Comparison of ENCODE assay signal across 8 cellular contexts in genomic region chr2:147045113-147045512, GRCh38.
A peak's percentile ranks its signal among the peaks of the same experiment; 100 is the strongest.
DNase-seq lines count a peak whose midpoint lies in the region; ATAC-seq, FAIRE-seq and TF ChIP-seq lines count a peak whose summit lies in the region.

No MANE protein-coding gene starts in this region.

- DNase-seq in AG08395 (ENCODE audit: low spot score) (peak; percentile 23), GM12891 (ENCODE audit: insufficient read length, low spot score) (peak; percentile 7), ovary (no peak)

- intact Hi-C loops in ovary (cut with DNase I), result no loop called here

- no peak for TF ChIP-seq EP300 in ovary (IDR thresholded peaks at IDR 0.05)

- TF ChIP-seq RAD21 in liver (IDR thresholded peaks at IDR 0.05), result peak; percentile 78 to 79

- H3K4me1 ChIP-seq in liver (ENCODE audit: control insufficient read depth in 4 of 4, insufficient read depth in 4 of 4, low read length in 3 of 4) (no peaks in the 10 kb centered on the region), ovary (ENCODE audit: insufficient read depth) (no peaks in the 10 kb centered on the region)

- H3K9me3 ChIP-seq in liver (ENCODE audit: control insufficient read depth in 4 of 4, low read length in 3 of 4), result no peaks in the 10 kb centered on the region
- H3K9me3 ChIP-seq in ovary, result no peaks in the 10 kb centered on the region

- no peaks in the 10 kb centered on the region for H3K36me3 Mint-ChIP-seq in brain
- H3K36me3 Mint-ChIP-seq in stimulated activated memory B cell treated with anti-CD40 and anti-IgM and Interleukin-4, amounts not matched to agents 10 μg/mL and 1 μg/mL and 100 μg/mL, for 72 hours, result no peaks in the 10 kb centered on the region

- H3K27ac Mint-ChIP-seq in brain, result peak overlapping the region in 4 of 5 experiments; percentile 10 to 39 (median 28)
- H3K27ac Mint-ChIP-seq in stimulated activated memory B cell treated with anti-CD40 and anti-IgM and Interleukin-4, amounts not matched to agents 10 μg/mL and 1 μg/mL and 100 μg/mL, for 72 hours, result no peak overlapping the region

- H3K27me3 ChIP-seq in liver (ENCODE audit: control insufficient read depth in 4 of 4, insufficient read depth in 4 of 4, low read length in 3 of 4), result peaks cover 0 to 3% (median 0%) of the 10 kb centered on the region in 4 donors
- no peaks in the 10 kb centered on the region for H3K27me3 ChIP-seq in ovary

- H3K27ac ChIP-seq in liver (ENCODE audit: low read depth in 1 of 2, low read length in 2 of 2) (no peak overlapping the region), ovary (no peak overlapping the region)

- no peak overlapping the region for H3K4me3 Mint-ChIP-seq in brain
- no peak overlapping the region for H3K4me3 Mint-ChIP-seq in stimulated activated memory B cell treated with anti-CD40 and anti-IgM and Interleukin-4, amounts not matched to agents 10 μg/mL and 1 μg/mL and 100 μg/mL, for 72 hours

- H3K36me3 ChIP-seq in liver (ENCODE audit: control insufficient read depth in 4 of 4, insufficient read depth in 3 of 4, low read depth in 1 of 4, low read length in 3 of 4) (no peaks in the 10 kb centered on the region), ovary (no peaks in the 10 kb centered on the region)

- H3K9ac ChIP-seq in liver (ENCODE audit: low read depth in 1 of 2, low read length in 2 of 2), result no peak overlapping the region

- 29% methylated on average over 2 of the region's 2 CpGs for WGBS in liver
- WGBS in ovary, 3 donors, result 60 to 79% (median 78%) methylated on average over 2 of the region's 2 CpGs

- FAIRE-seq in GM12891 (lab: Jason Lieb, UNC), result peak; percentile 23

- TF ChIP-seq POLR2A in GM12891 (IDR thresholded peaks at IDR 0.05; ENCODE audit: low read depth, low read length) (no peak), ovary (IDR thresholded peaks at IDR 0.05) (no peak)

- TF ChIP-seq CTCF in brain (conservative IDR thresholded peaks at IDR 0.05) (peak; percentile 57 to 76), liver (IDR thresholded peaks at IDR 0.05; ENCODE audit: low read depth, low read length, missing input control) (peak; percentile 54), ovary (IDR thresholded peaks at IDR 0.05) (no peak)

- no peak overlapping the region for H3K4me3 ChIP-seq in liver (ENCODE audit: low read depth in 1 of 3, low read length in 3 of 3)
- H3K4me3 ChIP-seq in ovary, result no peak overlapping the region

- no peaks in the 10 kb centered on the region for H3K9me3 Mint-ChIP-seq in brain
- no peaks in the 10 kb centered on the region for H3K9me3 Mint-ChIP-seq in stimulated activated memory B cell treated with anti-CD40 and anti-IgM and Interleukin-4, amounts not matched to agents 10 μg/mL and 1 μg/mL and 100 μg/mL, for 72 hours

- peaks cover 19% of the 10 kb centered on the region for H3K4me1 Mint-ChIP-seq in brain
- peaks cover 7% of the 10 kb centered on the region for H3K4me1 Mint-ChIP-seq in stimulated activated memory B cell treated with anti-CD40 and anti-IgM and Interleukin-4, amounts not matched to agents 10 μg/mL and 1 μg/mL and 100 μg/mL, for 72 hours

- ATAC-seq in HG03520 (IDR thresholded peaks at IDR 0.05; ENCODE audit: unreplicated experiment) (peak; percentile 62), SK-N-SH treated with all-trans-retinoic acid at 6 μM for 48 hours (peak; percentile 74)
- peak; percentile 42 for ATAC-seq in stimulated activated memory B cell treated with anti-CD40 and anti-IgM and Interleukin-4, amounts not matched to agents 10 μg/mL and 1 μg/mL and 100 μg/mL, for 72 hours

- H3K27me3 Mint-ChIP-seq in brain, result peaks cover 6% of the 10 kb centered on the region
- H3K27me3 Mint-ChIP-seq in stimulated activated memory B cell treated with anti-CD40 and anti-IgM and Interleukin-4, amounts not matched to agents 10 μg/mL and 1 μg/mL and 100 μg/mL, for 72 hours, result no peaks in the 10 kb centered on the region

TF ChIP-seq in GM12891, 5 proteins besides CTCF, POLR2A, EP300 and RAD21:
- TF ChIP-seq TAF1 (IDR thresholded peaks at IDR 0.05; ENCODE audit: low read depth, low read length) (no peak), POU2F2 (IDR thresholded peaks at IDR 0.05; ENCODE audit: low read depth, low read length) (no peak), POLR2AphosphoS5 (IDR thresholded peaks at IDR 0.05; ENCODE audit: low read depth, low read length) (no peak), PAX5 (IDR thresholded peaks at IDR 0.05; ENCODE audit: insufficient read depth, low read length, severe bottlenecking) (no peak), SPI1 (IDR thresholded peaks at IDR 0.05; ENCODE audit: low read depth, low read length) (no peak)

TF ChIP-seq in SK-N-SH treated with all-trans-retinoic acid at 6 μM for 48 hours, 23 proteins besides CTCF, POLR2A, EP300 and RAD21:
- TF ChIP-seq OSR1 (CRISPR knock-in tag; IDR thresholded peaks at IDR 0.05) (no peak), CSRNP3 (CRISPR knock-in tag; IDR thresholded peaks at IDR 0.05) (no peak)

TF ChIP-seq in liver, 16 proteins besides CTCF, POLR2A, EP300 and RAD21:
- TF ChIP-seq YY1 (IDR thresholded peaks at IDR 0.05) (no peak), HNF4G (IDR thresholded peaks at IDR 0.05) (no peak), SP1 (IDR thresholded peaks at IDR 0.05) (no peak), FOXA2 (IDR thresholded peaks at IDR 0.05) (no peak), JUND (IDR thresholded peaks at IDR 0.05) (no peak), REST (IDR thresholded peaks at IDR 0.05) (no peak), EGR1 (IDR thresholded peaks at IDR 0.05; ENCODE audit: low read depth in 2 of 2) (no peak), MAX (IDR thresholded peaks at IDR 0.05) (no peak), NR2F2 (IDR thresholded peaks at IDR 0.05) (no peak)

Comparison
In these comparisons a context has a peak if more than half of its experiments do, and no peak if none do; other contexts are left out.
1. DNase-seq: peak in AG08395 (single experiment) and GM12891 (single experiment); none in ovary (0 of 5).
2. CTCF ChIP-seq: peak in brain (2 of 2) and liver (single experiment); none in ovary (0 of 3).
3. Peak in every context shown above with its lines, with median percentiles within 50 percentile points of each other: ATAC-seq.